Comparison of ENCODE assay signal across 1 cellular context in the genomic region with DNA sequence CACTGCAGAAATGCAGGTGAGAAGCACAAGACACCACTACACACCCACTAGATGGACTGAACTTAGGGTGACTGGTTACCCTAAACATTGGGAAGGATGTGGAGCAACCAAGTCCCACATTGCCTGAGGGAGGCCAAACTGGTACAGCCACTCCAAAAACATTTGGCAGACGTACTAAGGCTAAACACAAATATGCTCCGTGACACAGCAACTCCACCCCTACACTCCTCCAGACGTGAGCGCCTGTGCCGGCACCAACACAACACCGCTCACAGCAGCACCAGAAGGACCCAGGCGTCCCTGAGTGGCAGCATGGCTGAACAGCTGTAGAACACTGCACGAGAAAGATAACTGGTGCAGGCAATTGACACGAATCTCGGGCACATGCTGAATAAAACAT.
TF ChIP-seq lines count a peak whose summit lies in the region.

No MANE protein-coding gene starts in this region.

TF ChIP-seq in HepG2, 621 proteins besides CTCF, POLR2A, EP300 and RAD21:
- TF ChIP-seq MED13 (CRISPR knock-in tag; IDR thresholded peaks at IDR 0.05) (no peak), JUNB (CRISPR knock-in tag; IDR thresholded peaks at IDR 0.05; ENCODE audit: borderline replicate concordance) (no peak), ZNF121 (CRISPR knock-in tag; IDR thresholded peaks at IDR 0.05) (no peak), ZNF75D (CRISPR knock-in tag; IDR thresholded peaks at IDR 0.05; ENCODE audit: borderline replicate concordance) (no peak), RELA (CRISPR knock-in tag; IDR thresholded peaks at IDR 0.05) (no peak)
- TF ChIP-seq, protein P1, sequence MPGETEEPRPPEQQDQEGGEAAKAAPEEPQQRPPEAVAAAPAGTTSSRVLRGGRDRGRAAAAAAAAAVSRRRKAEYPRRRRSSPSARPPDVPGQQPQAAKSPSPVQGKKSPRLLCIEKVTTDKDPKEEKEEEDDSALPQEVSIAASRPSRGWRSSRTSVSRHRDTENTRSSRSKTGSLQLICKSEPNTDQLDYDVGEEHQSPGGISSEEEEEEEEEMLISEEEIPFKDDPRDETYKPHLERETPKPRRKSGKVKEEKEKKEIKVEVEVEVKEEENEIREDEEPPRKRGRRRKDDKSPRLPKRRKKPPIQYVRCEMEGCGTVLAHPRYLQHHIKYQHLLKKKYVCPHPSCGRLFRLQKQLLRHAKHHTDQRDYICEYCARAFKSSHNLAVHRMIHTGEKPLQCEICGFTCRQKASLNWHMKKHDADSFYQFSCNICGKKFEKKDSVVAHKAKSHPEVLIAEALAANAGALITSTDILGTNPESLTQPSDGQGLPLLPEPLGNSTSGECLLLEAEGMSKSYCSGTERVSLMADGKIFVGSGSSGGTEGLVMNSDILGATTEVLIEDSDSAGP (CRISPR knock-in tag; IDR thresholded peaks at IDR 0.05; ENCODE audit: borderline replicate concordance) = 0 out of 2 replicates have a peak, but pooled peaks have one; percentile 19
